26 cellular contexts compared by ENCODE assay signal in genomic region chr10:1034758-1035157, GRCh38. TPM values are rescaled to one million over a fixed set of nuclear protein-coding genes. Genes with fewer than 3 reads are reported as not detected.
A peak's percentile ranks its signal among the peaks of the same experiment; 100 is the strongest.
DNase-seq lines count a peak whose midpoint lies in the region; ATAC-seq, FAIRE-seq and TF ChIP-seq lines count a peak whose summit lies in the region.
"Had no signal": no experiment of that assay in that cellular context is flagged by ENCODE, and none has a peak within 500 bp of the region (broad histone marks: within the 10 kb centered on the region; RNA-seq: fewer than 3 reads in every experiment).

No MANE protein-coding gene starts in this region.

- intact Hi-C loops in right cardiac atrium (cut with DNase I), result no loop called here

- CTCF ChIA-PET in activated naive CD4-positive, alpha-beta T cell treated with anti-CD3 and anti-CD28 coated beads, Interleukin-2, amount 10 ng/mL, durations not matched to agents 7 days and 5 days (lab: Charles Lee), result no interaction called here

- FAIRE-seq in frontal cortex (lab: Jason Lieb, UNC), result peak; percentile 6
- FAIRE-seq: bronchial epithelial cell, islet of Langerhans had no signal

- TF ChIP-seq CTCF in right atrium auricular region (IDR thresholded peaks at IDR 0.05), result no peak
- no peak for TF ChIP-seq CTCF in osteoblast (IDR thresholded peaks at IDR 0.05; ENCODE audit: extremely low read depth, low read depth, low read length)
- no peak for TF ChIP-seq CTCF in tibial nerve (IDR thresholded peaks at IDR 0.05)

- no peaks in the 10 kb centered on the region for H3K27me3 Mint-ChIP-seq in activated naive CD4-positive, alpha-beta T cell treated with anti-CD3 and anti-CD28 coated beads, Interleukin-2, amount 10 ng/mL, durations not matched to agents 7 days and 5 days
- H3K27me3 Mint-ChIP-seq: stimulated activated naive CD8-positive, alpha-beta T cell treated with anti-CD3 and anti-CD28 coated beads, Interleukin-15, Interleukin-2, amounts not matched to agents 100 ng/mL and 50 ng/mL, for 24 hours had no signal

- ATAC-seq in right cardiac atrium, result peak; percentile 42 to 56

- peaks cover 8% of the 10 kb centered on the region for H3K36me3 Mint-ChIP-seq in activated naive CD4-positive, alpha-beta T cell treated with anti-CD3 and anti-CD28 coated beads, Interleukin-2, amount 10 ng/mL, durations not matched to agents 7 days and 5 days

- no peaks in the 10 kb centered on the region for H3K9me3 Mint-ChIP-seq in activated naive CD4-positive, alpha-beta T cell treated with anti-CD3 and anti-CD28 coated beads, Interleukin-2, amount 10 ng/mL, durations not matched to agents 7 days and 5 days
- H3K9me3 Mint-ChIP-seq: stimulated activated naive CD8-positive, alpha-beta T cell treated with anti-CD3 and anti-CD28 coated beads, Interleukin-15, Interleukin-2, amounts not matched to agents 100 ng/mL and 50 ng/mL, for 24 hours had no signal

- no peaks in the 10 kb centered on the region for H3K79me2 ChIP-seq in osteoblast (ENCODE audit: insufficient read depth, low read length)

- H3K4me3 ChIP-seq in right cardiac atrium (ENCODE audit: low read length) (no peak overlapping the region), right atrium auricular region (no peak overlapping the region), osteoblast (ENCODE audit: insufficient read depth, low read length) (no peak overlapping the region), tibial nerve (no peak overlapping the region)
- H3K4me3 ChIP-seq: Peyer's patch, SJCRH30, upper lobe of left lung had no signal

- H3K4me3 Mint-ChIP-seq in activated naive CD4-positive, alpha-beta T cell treated with anti-CD3 and anti-CD28 coated beads, Interleukin-2, amount 10 ng/mL, durations not matched to agents 7 days and 5 days, result no peak overlapping the region
- H3K4me3 Mint-ChIP-seq: stimulated activated naive CD8-positive, alpha-beta T cell treated with anti-CD3 and anti-CD28 coated beads, Interleukin-15, Interleukin-2, amounts not matched to agents 100 ng/mL and 50 ng/mL, for 24 hours had no signal

- H3K27ac ChIP-seq in right cardiac atrium (ENCODE audit: low read length) (no peak overlapping the region), right atrium auricular region (peak overlapping the region in 1 of 2 donors; percentile 27), osteoblast (ENCODE audit: low read depth, low read length) (no peak overlapping the region), tibial nerve (peak overlapping the region; percentile 10 to 78 (median 54))
- H3K27ac ChIP-seq: neutrophil, Peyer's patch, SJCRH30, upper lobe of left lung had no signal

- H3K9me3 ChIP-seq in right cardiac atrium (ENCODE audit: control insufficient read depth, low read length) (no peaks in the 10 kb centered on the region), right atrium auricular region (no peaks in the 10 kb centered on the region), osteoblast (ENCODE audit: low read depth, low read length) (no peaks in the 10 kb centered on the region), tibial nerve (no peaks in the 10 kb centered on the region)
- H3K9me3 ChIP-seq: neutrophil, Peyer's patch, SJCRH30, upper lobe of left lung had no signal

- H3K4me2 ChIP-seq in osteoblast (ENCODE audit: insufficient read depth, low read length), result no peak overlapping the region

- DNase-seq in right cardiac atrium (no peak), right atrium auricular region (ENCODE audit: low spot score) (no peak), frontal cortex (ENCODE audit: low spot score in 2 of 2) (peak in 1 of 2 donors; percentile 42), osteoblast (ENCODE audit: insufficient read length, low spot score, missing footprints) (peak; percentile 32), tibial nerve (ENCODE audit: low spot score in 2 of 2) (no peak), amniotic stem cell (lab: John Stamatoyannopoulos, UW) (no peak)
- DNase-seq in activated naive CD4-positive, alpha-beta T cell treated with anti-CD3 and anti-CD28 coated beads, Interleukin-2, amount 10 ng/mL, durations not matched to agents 7 days and 5 days, result no peak
- no peak for DNase-seq in activated CD4-positive, CD25-positive, alpha-beta regulatory T cell treated with anti-CD3 and anti-CD28 coated beads, Interleukin-2, amount 50 U/mL, for 72 hours
- DNase-seq: GOT3, MM.1S, NCI-H1436 treated with DMSO at 0.1 percent for 48 hours, NCI-H2171 treated with DMSO at 0.1 percent for 48 hours, NCI-H526, Peyer's patch, retina, SJCRH30, T-helper 1 cell, upper lobe of left lung had no signal

- H3K36me3 ChIP-seq in right atrium auricular region (peaks cover 21% of the 10 kb centered on the region), osteoblast (ENCODE audit: insufficient read depth, low read length) (peaks cover under 1% of the 10 kb centered on the region), tibial nerve (peaks cover 0 to 30% (median 0%) of the 10 kb centered on the region in 3 donors)

- TF ChIP-seq POLR2A in tibial nerve (IDR thresholded peaks at IDR 0.05), result no peak

- peaks cover 6% of the 10 kb centered on the region for H3K4me1 Mint-ChIP-seq in activated naive CD4-positive, alpha-beta T cell treated with anti-CD3 and anti-CD28 coated beads, Interleukin-2, amount 10 ng/mL, durations not matched to agents 7 days and 5 days

- WGBS in right cardiac atrium, result 61% methylated on average over 3 of the region's 3 CpGs
- WGBS in tibial nerve, 2 donors, result 28 to 30% methylated on average over 3 of the region's 3 CpGs

- no peaks in the 10 kb centered on the region for H3K4me1 ChIP-seq in right cardiac atrium (ENCODE audit: control insufficient read depth, insufficient read depth, low read length)
- no peaks in the 10 kb centered on the region for H3K4me1 ChIP-seq in right atrium auricular region
- no peaks in the 10 kb centered on the region for H3K4me1 ChIP-seq in osteoblast (ENCODE audit: insufficient read depth, low read length)
- peaks cover 0 to 13% (median 5%) of the 10 kb centered on the region in 4 donors for H3K4me1 ChIP-seq in tibial nerve
- H3K4me1 ChIP-seq: SJCRH30, upper lobe of left lung had no signal

- H2AFZ ChIP-seq in osteoblast (ENCODE audit: low read length), result no peak overlapping the region

- TF ChIP-seq EP300 in tibial nerve (IDR thresholded peaks at IDR 0.05), result no peak

- H3K27me3 ChIP-seq in right cardiac atrium (ENCODE audit: control insufficient read depth, insufficient read depth) (no peaks in the 10 kb centered on the region), right atrium auricular region (no peaks in the 10 kb centered on the region), osteoblast (ENCODE audit: insufficient read depth, low read length) (no peaks in the 10 kb centered on the region), tibial nerve (no peaks in the 10 kb centered on the region)
- H3K27me3 ChIP-seq: neutrophil, Peyer's patch, SJCRH30, upper lobe of left lung had no signal

- H3K27ac Mint-ChIP-seq in activated naive CD4-positive, alpha-beta T cell treated with anti-CD3 and anti-CD28 coated beads, Interleukin-2, amount 10 ng/mL, durations not matched to agents 7 days and 5 days, result no peak overlapping the region
- H3K27ac Mint-ChIP-seq: stimulated activated naive CD8-positive, alpha-beta T cell treated with anti-CD3 and anti-CD28 coated beads, Interleukin-15, Interleukin-2, amounts not matched to agents 100 ng/mL and 50 ng/mL, for 24 hours had no signal

- H4K20me1 ChIP-seq in osteoblast (ENCODE audit: insufficient read depth, low read length), result no peaks in the 10 kb centered on the region

RNA-seq across cellular contexts. Expression of gene IDI2, which starts 9.1 kb away (rescaled TPM):
- total RNA-seq in right cardiac atrium (under 1 TPM in 2 of 4 donors, not detected in 2; 0.23 to 0.29 TPM), right atrium auricular region (under 1 TPM in 1 of 2 donors, not detected in 1; 0.24 TPM), frontal cortex (not detected), osteoblast (not detected in 2 replicates), tibial nerve (under 1 TPM in 1 of 4 donors, not detected in 3; 0.30 TPM)
- polyA plus RNA-seq in right cardiac atrium, result 0.23 TPM
- total RNA-seq: A172, bronchial epithelial cell, Daoy, lower leg skin, Peyer's patch, SJCRH30, upper lobe of left lung had no signal
- polyA plus RNA-seq: BJ had no signal

RNA-seq across cellular contexts. Expression of gene IDI1, which starts 14.2 kb away (rescaled TPM):
- total RNA-seq in right cardiac atrium, result 10 to 100 TPM; 14.6 to 30.3 (median 20.0) TPM
- polyA plus RNA-seq in right cardiac atrium, result 26.7 TPM
- 10 to 100 TPM; 16.7 to 24.3 TPM for total RNA-seq in right atrium auricular region
- total RNA-seq in frontal cortex, result 160 TPM
- 104 and 123 TPM in 2 replicates for total RNA-seq in osteoblast
- total RNA-seq in tibial nerve, result 10 to 100 TPM; 25.5 to 41.0 (median 33.4) TPM

RNA-seq across cellular contexts. Expression of gene WDR37, which starts 21.4 kb away (rescaled TPM):
- total RNA-seq in right cardiac atrium (10 to 100 TPM; 29.0 to 35.6 (median 32.5) TPM), right atrium auricular region (10 to 100 TPM; 19.4 to 20.2 TPM), frontal cortex (32.6 TPM), osteoblast (18.8 and 20.6 TPM in 2 replicates), tibial nerve (10 to 100 TPM in 3 of 4 donors, 1 to 10 TPM in 1; 9.6 to 14.4 (median 12.9) TPM)
- polyA plus RNA-seq in right cardiac atrium, result 9.7 TPM

RNA-seq across cellular contexts. Expression of gene GTPBP4, which starts 46.5 kb away (rescaled TPM):
- total RNA-seq in right cardiac atrium (10 to 100 TPM; 22.9 to 29.8 (median 27.5) TPM), right atrium auricular region (10 to 100 TPM; 14.4 to 14.6 TPM), frontal cortex (21.6 TPM), osteoblast (25.0 and 27.1 TPM in 2 replicates), tibial nerve (10 to 100 TPM; 19.0 to 45.0 (median 33.9) TPM)
- 16.8 TPM for polyA plus RNA-seq in right cardiac atrium

Comparison
In these comparisons a context has a peak if more than half of its experiments do, and no peak if none do; other contexts are left out.
1. H3K27ac ChIP-seq: peak in tibial nerve (4 of 4); none in right cardiac atrium (single experiment) and osteoblast (single experiment).